ENCODE assay signal across 1 cellular context in the genomic region with DNA sequence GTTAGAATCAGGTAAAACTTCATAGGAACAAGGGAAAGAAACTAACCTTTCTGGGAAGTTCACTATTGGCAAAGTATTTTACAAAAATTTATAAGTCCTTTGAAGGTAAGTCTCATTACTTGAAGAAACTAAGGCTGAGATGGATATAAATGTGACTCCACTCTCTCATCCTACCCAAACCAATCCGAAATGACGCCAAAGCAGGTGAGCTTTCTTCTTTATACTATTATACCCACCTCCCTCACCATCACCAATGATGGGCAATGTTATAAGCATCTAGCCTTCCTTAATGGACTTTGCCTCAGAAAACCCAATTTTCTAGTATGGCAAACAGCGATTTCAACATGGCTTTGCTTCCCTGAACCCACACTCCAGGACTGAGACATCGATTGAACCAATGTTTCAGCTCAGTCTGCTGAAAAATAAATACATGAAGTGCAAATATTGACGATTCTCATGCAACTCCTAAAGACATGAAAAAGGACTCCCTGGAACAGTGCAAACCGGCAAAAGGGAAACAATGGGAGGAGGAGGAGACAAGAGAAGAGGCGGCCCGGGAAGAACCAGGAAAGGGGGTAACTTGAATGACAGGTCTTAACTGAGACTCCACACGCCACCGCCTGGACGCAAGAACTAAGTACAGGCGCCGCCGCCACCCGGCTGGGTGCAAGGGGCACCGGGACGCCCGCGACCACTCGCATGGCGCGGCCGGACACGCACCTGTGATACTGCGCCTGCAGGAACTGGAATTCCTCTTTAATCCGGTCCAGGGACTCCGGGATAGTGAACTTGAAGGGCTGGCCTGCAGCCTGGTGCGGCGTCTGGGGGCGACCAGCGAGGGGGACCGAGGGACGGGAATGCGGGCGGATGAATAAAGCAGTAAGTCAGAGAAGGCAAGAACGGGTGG.
TF ChIP-seq lines count a peak whose summit lies in the region.

No MANE protein-coding gene starts in this region.

TF ChIP-seq in HepG2, 621 proteins besides CTCF, POLR2A, EP300 and RAD21 (continued from another document):
- TF ChIP-seq, protein P1, sequence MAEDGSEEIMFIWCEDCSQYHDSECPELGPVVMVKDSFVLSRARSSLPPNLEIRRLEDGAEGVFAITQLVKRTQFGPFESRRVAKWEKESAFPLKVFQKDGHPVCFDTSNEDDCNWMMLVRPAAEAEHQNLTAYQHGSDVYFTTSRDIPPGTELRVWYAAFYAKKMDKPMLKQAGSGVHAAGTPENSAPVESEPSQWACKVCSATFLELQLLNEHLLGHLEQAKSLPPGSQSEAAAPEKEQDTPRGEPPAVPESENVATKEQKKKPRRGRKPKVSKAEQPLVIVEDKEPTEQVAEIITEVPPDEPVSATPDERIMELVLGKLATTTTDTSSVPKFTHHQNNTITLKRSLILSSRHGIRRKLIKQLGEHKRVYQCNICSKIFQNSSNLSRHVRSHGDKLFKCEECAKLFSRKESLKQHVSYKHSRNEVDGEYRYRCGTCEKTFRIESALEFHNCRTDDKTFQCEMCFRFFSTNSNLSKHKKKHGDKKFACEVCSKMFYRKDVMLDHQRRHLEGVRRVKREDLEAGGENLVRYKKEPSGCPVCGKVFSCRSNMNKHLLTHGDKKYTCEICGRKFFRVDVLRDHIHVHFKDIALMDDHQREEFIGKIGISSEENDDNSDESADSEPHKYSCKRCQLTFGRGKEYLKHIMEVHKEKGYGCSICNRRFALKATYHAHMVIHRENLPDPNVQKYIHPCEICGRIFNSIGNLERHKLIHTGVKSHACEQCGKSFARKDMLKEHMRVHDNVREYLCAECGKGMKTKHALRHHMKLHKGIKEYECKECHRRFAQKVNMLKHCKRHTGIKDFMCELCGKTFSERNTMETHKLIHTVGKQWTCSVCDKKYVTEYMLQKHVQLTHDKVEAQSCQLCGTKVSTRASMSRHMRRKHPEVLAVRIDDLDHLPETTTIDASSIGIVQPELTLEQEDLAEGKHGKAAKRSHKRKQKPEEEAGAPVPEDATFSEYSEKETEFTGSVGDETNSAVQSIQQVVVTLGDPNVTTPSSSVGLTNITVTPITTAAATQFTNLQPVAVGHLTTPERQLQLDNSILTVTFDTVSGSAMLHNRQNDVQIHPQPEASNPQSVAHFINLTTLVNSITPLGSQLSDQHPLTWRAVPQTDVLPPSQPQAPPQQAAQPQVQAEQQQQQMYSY (CRISPR knock-in tag; IDR thresholded peaks at IDR 0.05) = peak; percentile 71
